In the genomic region with DNA sequence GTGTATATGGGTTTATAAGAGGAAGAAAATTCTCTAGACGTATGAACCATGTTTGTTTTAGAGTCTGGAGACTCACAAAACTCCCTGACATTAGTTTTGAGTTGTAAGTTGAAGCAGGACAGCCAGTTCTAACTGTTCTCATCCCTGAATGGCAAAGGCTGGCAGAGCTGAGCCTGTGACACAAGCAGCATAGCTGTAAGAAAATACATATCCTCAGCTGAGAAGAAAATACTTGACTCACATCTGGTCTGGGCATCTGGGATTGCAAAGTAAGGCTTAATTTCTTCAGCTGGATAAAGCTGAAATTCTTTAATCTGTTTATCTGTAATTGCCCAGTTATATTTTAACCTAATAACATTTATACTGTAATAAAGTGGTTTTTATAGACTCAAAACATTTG, we compare ENCODE assay signal across 26 cellular contexts.
"Had no signal": no experiment of that assay in that cellular context is flagged by ENCODE, and none has a peak within 500 bp of the region (broad histone marks: within the 10 kb centered on the region; RNA-seq: fewer than 3 reads in every experiment).

No MANE protein-coding gene starts in this region.

- H3K9me3 Mint-ChIP-seq: activated CD4-positive, alpha-beta memory T cell treated with anti-CD3 and anti-CD28 coated beads for 36 hours; activated naive CD8-positive, alpha-beta T cell treated with anti-CD3 and anti-CD28 coated beads, Interleukin-2, amount 10 ng/mL, durations not matched to agents 7 days and 5 days; activated T-cell treated with anti-CD3 and anti-CD28 coated beads, Interleukin-2, amount 50 U/mL, for 24 hours; activated T-helper 2 cell treated with anti-CD3 and anti-CD28 coated beads, Interferon-gamma antibody, Interleukin-2, Interleukin-4, amounts not matched to agents 10 μg/mL and 5 μg/mL and 100 μg/mL, durations not matched to agents 14 hours and 24 hours and 36 hours; central memory CD8-positive, alpha-beta T cell; T-helper 2 cell treated with Interferon-gamma antibody and Interleukin-4, amounts not matched to agents 5 μg/mL and 100 μg/mL, for 36 hours had no signal

- H3K27ac Mint-ChIP-seq: activated CD4-positive, alpha-beta memory T cell treated with anti-CD3 and anti-CD28 coated beads for 36 hours; activated naive CD8-positive, alpha-beta T cell treated with anti-CD3 and anti-CD28 coated beads, Interleukin-2, amount 10 ng/mL, durations not matched to agents 7 days and 5 days; activated T-cell treated with anti-CD3 and anti-CD28 coated beads, Interleukin-2, amount 50 U/mL, for 24 hours; activated T-helper 2 cell treated with anti-CD3 and anti-CD28 coated beads, Interferon-gamma antibody, Interleukin-2, Interleukin-4, amounts not matched to agents 10 μg/mL and 5 μg/mL and 100 μg/mL, durations not matched to agents 14 hours and 24 hours and 36 hours; T-helper 2 cell treated with Interferon-gamma antibody and Interleukin-4, amounts not matched to agents 5 μg/mL and 100 μg/mL, for 36 hours; WTC11 had no signal

- H3K9me3 ChIP-seq: heart left ventricle, left ventricle myocardium inferior, tibial nerve, uterus had no signal

- H3K27me3 Mint-ChIP-seq: activated CD4-positive, alpha-beta memory T cell treated with anti-CD3 and anti-CD28 coated beads for 36 hours; activated naive CD8-positive, alpha-beta T cell treated with anti-CD3 and anti-CD28 coated beads, Interleukin-2, amount 10 ng/mL, durations not matched to agents 7 days and 5 days; activated T-cell treated with anti-CD3 and anti-CD28 coated beads, Interleukin-2, amount 50 U/mL, for 24 hours; central memory CD8-positive, alpha-beta T cell had no signal

- H3K4me1 ChIP-seq: uterus had no signal

- H3K4me1 Mint-ChIP-seq: activated naive CD8-positive, alpha-beta T cell treated with anti-CD3 and anti-CD28 coated beads, Interleukin-2, amount 10 ng/mL, durations not matched to agents 7 days and 5 days; central memory CD8-positive, alpha-beta T cell; nephron progenitor cell; WTC11 had no signal

- H3K4me3 ChIP-seq: coronary artery, heart left ventricle, left ventricle myocardium inferior, tibial nerve, uterus had no signal

- H3K27me3 ChIP-seq: brain microvascular endothelial cell, heart left ventricle, tibial nerve, uterus had no signal

- H3K27ac ChIP-seq: brain microvascular endothelial cell, heart left ventricle, left ventricle myocardium inferior, tibial nerve, uterus had no signal

- H3K4me3 Mint-ChIP-seq: activated CD4-positive, alpha-beta memory T cell treated with anti-CD3 and anti-CD28 coated beads for 36 hours; activated naive CD8-positive, alpha-beta T cell treated with anti-CD3 and anti-CD28 coated beads, Interleukin-2, amount 10 ng/mL, durations not matched to agents 7 days and 5 days; activated T-cell treated with anti-CD3 and anti-CD28 coated beads, Interleukin-2, amount 50 U/mL, for 24 hours; central memory CD8-positive, alpha-beta T cell; nephron progenitor cell; T-helper 2 cell treated with Interferon-gamma antibody and Interleukin-4, amounts not matched to agents 5 μg/mL and 100 μg/mL, for 36 hours; WTC11 had no signal

- DNase-seq: activated CD4-positive, alpha-beta memory T cell treated with anti-CD3 and anti-CD28 coated beads for 36 hours; activated CD4-positive, alpha-beta T cell treated with anti-CD3 and anti-CD28 coated beads for 4 hours; activated naive CD4-positive, alpha-beta T cell treated with Interleukin-2 at 50 U/mL for 16 hours; activated naive CD8-positive, alpha-beta T cell treated with anti-CD3 and anti-CD28 coated beads, Interleukin-2, amount 10 ng/mL, durations not matched to agents 7 days and 5 days; activated T-cell treated with anti-CD3 and anti-CD28 coated beads, Interleukin-2, amount 50 U/mL, for 24 hours; brain microvascular endothelial cell; foreskin melanocyte; kidney; left ventricle myocardium inferior; mammary epithelial cell; midbrain; nephron progenitor cell; nucleus accumbens; stimulated activated CD4-positive, alpha-beta T cell treated with anti-CD3 and anti-CD28 coated beads, Interleukin-12 subunit alpha, Interleukin-12 subunit beta, amount 100 ng/mL, for 4 hours; stimulated activated CD4-positive, alpha-beta T cell treated with anti-CD3 and anti-CD28 coated beads, Interleukin-1b, Interleukin-23, amount 100 ng/mL, for 48 hours; stimulated activated CD8-positive, alpha-beta memory T cell treated with anti-CD3 and anti-CD28 coated beads, Interleukin-4, amount 100 ng/mL, for 48 hours; stimulated activated naive CD4-positive, alpha-beta T cell; uterus had no signal

- H3K36me3 ChIP-seq: brain microvascular endothelial cell, heart left ventricle, left ventricle myocardium inferior, tibial nerve, uterus had no signal

- ATAC-seq: esophagus mucosa, WTC11 had no signal

- H3K36me3 Mint-ChIP-seq: activated CD4-positive, alpha-beta memory T cell treated with anti-CD3 and anti-CD28 coated beads for 36 hours; activated naive CD8-positive, alpha-beta T cell treated with anti-CD3 and anti-CD28 coated beads, Interleukin-2, amount 10 ng/mL, durations not matched to agents 7 days and 5 days had no signal
